In genomic region chr1:35939484-35939883, GRCh38 we compare ENCODE assay signal across 11 cellular contexts.
"Had no signal": no experiment of that assay in that cellular context is flagged by ENCODE, and none has a peak within 500 bp of the region (broad histone marks: within the 10 kb centered on the region; RNA-seq: fewer than 3 reads in every experiment).

No MANE protein-coding gene starts in this region.

- DNase-seq: GM23248, GOT3, H7, H9, HCEC 1CT, HFFc6 had no signal

- H3K4me3 ChIP-seq: GM23248, GM23338, HAP-1 had no signal

- H3K27ac Mint-ChIP-seq: GM23338, H9, HFFc6 had no signal

- H3K9ac ChIP-seq: GM23248 had no signal

- H3K4me2 ChIP-seq: GM23338 had no signal

- ATAC-seq: GM23338, HCT116 had no signal

- FAIRE-seq: H1, H54 had no signal

- H3K4me3 Mint-ChIP-seq: GM23338, H9, HFFc6 had no signal

- H3K36me3 ChIP-seq: HAP-1 had no signal

- H3K9me3 ChIP-seq: HAP-1 had no signal

- H2AFZ ChIP-seq: GM23248, GM23338 had no signal

- H3K27ac ChIP-seq: GM23248 had no signal

- H3K9me3 Mint-ChIP-seq: GM23338, H9, HFFc6 had no signal
